25 cellular contexts compared by ENCODE assay signal in the genomic region with DNA sequence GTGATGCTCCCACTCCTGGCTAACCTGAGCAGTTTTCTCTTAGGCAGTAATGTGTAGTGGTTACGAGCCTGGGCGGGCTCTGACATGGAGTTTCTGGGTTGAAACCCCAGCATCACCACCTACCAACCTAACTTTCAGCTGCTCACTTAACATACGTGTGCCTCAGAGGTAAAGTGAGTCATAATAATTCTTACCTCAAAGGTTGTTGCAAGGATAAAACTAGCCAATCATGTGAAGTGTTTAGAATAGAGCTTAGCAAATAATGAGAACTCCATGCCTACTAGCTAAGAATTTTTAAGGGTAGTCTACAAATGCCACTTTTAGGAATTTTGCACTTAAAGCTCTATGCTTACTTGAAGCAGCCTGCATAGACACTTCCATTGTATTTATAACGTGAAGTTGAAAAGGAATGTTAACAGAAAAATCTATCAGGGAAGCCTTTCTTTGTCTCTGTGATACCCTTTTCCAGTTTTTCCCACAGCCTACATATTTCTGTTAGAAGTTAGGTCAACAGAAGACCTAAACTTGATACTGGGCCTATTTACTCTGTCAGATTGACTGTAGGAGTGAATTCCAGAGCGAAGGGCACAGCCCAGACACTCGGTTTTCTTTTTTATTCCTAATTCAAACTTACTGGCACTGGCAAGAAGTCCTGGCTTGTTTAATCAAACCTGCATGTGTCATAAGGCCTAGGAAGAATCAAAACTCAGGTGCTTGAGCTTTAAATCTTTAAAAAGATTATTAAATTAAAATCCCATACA.
"Had no signal": no experiment of that assay in that cellular context is flagged by ENCODE, and none has a peak within 500 bp of the region (broad histone marks: within the 10 kb centered on the region; RNA-seq: fewer than 3 reads in every experiment).

No MANE protein-coding gene starts in this region.

- H3K27ac ChIP-seq: RWPE1, SJCRH30 had no signal

- H3K4me1 ChIP-seq: SJCRH30 had no signal

- DNase-seq: IMR-90, Karpas-422, KG1, MG63, NCI-H1092, NCI-H1105 treated with DMSO at 0.1 percent for 48 hours, NCI-H1417 treated with DMSO at 0.1 percent for 48 hours, NCI-H146, NCI-H1694 treated with DMSO at 0.1 percent for 48 hours, NCI-H1930, NCI-H2081, NCI-H2107, NCI-H2171, NCI-H226, NCI-H446, NCI-H510A, NCI-H524 treated with DMSO at 0.1 percent for 48 hours, NCI-H69, NCI-H774, PC-3, SHP77, SJCRH30 had no signal

- H3K9me3 ChIP-seq: MG63, SJCRH30 had no signal

- H3K27me3 ChIP-seq: MG63, SJCRH30 had no signal

- H3K4me3 ChIP-seq: MG63, SJCRH30 had no signal

- H3K36me3 ChIP-seq: MG63, SJCRH30 had no signal

- ATAC-seq: Panc1, PC-3, SK-N-SH treated with all-trans-retinoic acid at 6 μM for 48 hours had no signal
